19 cellular contexts compared by ENCODE assay signal in genomic region chr12:49655595-49656236, GRCh38. TPM values are rescaled to one million over a fixed set of nuclear protein-coding genes. Genes with fewer than 3 reads are reported as not detected.
DNase-seq lines count a peak whose midpoint lies in the region; ATAC-seq, FAIRE-seq and TF ChIP-seq lines count a peak whose summit lies in the region.
"Had no signal": no experiment of that assay in that cellular context is flagged by ENCODE, and none has a peak within 500 bp of the region (broad histone marks: within the 10 kb centered on the region; RNA-seq: fewer than 3 reads in every experiment).

No MANE protein-coding gene starts in this region.

- TF ChIP-seq CTCF in GM13976 (IDR thresholded peaks at IDR 0.05; ENCODE audit: borderline replicate concordance, control extremely low read depth, extremely low read depth, insufficient read depth, missing control alignments) = no peak

- in situ Hi-C loops in GM13976 (cut with MboI; ENCODE audit: low sequenced_read_pairs, unreplicated experiment) = no loop called here

- H3K27me3 Mint-ChIP-seq in activated naive CD8-positive, alpha-beta T cell = no peaks in the 10 kb centered on the region
- H3K27me3 Mint-ChIP-seq in activated naive CD8-positive, alpha-beta T cell treated with anti-CD3 and anti-CD28 coated beads, Interleukin-2, amount 50 U/mL, for 24 hours = no peaks in the 10 kb centered on the region
- H3K27me3 Mint-ChIP-seq in activated naive CD8-positive, alpha-beta T cell treated with anti-CD3 and anti-CD28 coated beads for 36 hours = no peaks in the 10 kb centered on the region
- no peaks in the 10 kb centered on the region for H3K27me3 Mint-ChIP-seq in stimulated activated naive B cell treated with anti-CD40 and anti-IgM and Interleukin-4, amounts not matched to agents 10 μg/mL and 1 μg/mL and 100 μg/mL, for 72 hours

- no peak for FAIRE-seq in GM12891 (lab: Jason Lieb, UNC)
- FAIRE-seq: TTC549 had no signal

- H3K4me1 Mint-ChIP-seq in activated naive CD8-positive, alpha-beta T cell (ENCODE audit: low read depth) = peaks cover 30% of the 10 kb centered on the region
- peaks cover 14% of the 10 kb centered on the region for H3K4me1 Mint-ChIP-seq in activated naive CD8-positive, alpha-beta T cell treated with anti-CD3 and anti-CD28 coated beads, Interleukin-2, amount 50 U/mL, for 24 hours
- peaks cover 28% of the 10 kb centered on the region for H3K4me1 Mint-ChIP-seq in activated naive CD8-positive, alpha-beta T cell treated with anti-CD3 and anti-CD28 coated beads for 36 hours
- peaks cover 29 to 48% of the 10 kb centered on the region in 2 donors for H3K4me1 Mint-ChIP-seq in stimulated activated naive B cell treated with anti-CD40 and anti-IgM and Interleukin-4, amounts not matched to agents 10 μg/mL and 1 μg/mL and 100 μg/mL, for 72 hours

- H3K27ac Mint-ChIP-seq in activated naive CD8-positive, alpha-beta T cell = peak overlapping the region; percentile 50
- H3K27ac Mint-ChIP-seq in activated naive CD8-positive, alpha-beta T cell treated with anti-CD3 and anti-CD28 coated beads, Interleukin-2, amount 50 U/mL, for 24 hours = no peak overlapping the region
- peak overlapping the region; percentile 3 for H3K27ac Mint-ChIP-seq in activated naive CD8-positive, alpha-beta T cell treated with anti-CD3 and anti-CD28 coated beads for 36 hours
- H3K27ac Mint-ChIP-seq in stimulated activated naive B cell treated with anti-CD40 and anti-IgM and Interleukin-4, amounts not matched to agents 10 μg/mL and 1 μg/mL and 100 μg/mL, for 72 hours = peak overlapping the region; percentile 72
- H3K27ac Mint-ChIP-seq: GM23338 had no signal

- no peak for TF ChIP-seq POLR2A in GM12891 (IDR thresholded peaks at IDR 0.05; ENCODE audit: low read depth, low read length)

- H3K4me3 Mint-ChIP-seq in activated naive CD8-positive, alpha-beta T cell = peak overlapping the region; percentile 13
- no peak overlapping the region for H3K4me3 Mint-ChIP-seq in activated naive CD8-positive, alpha-beta T cell treated with anti-CD3 and anti-CD28 coated beads, Interleukin-2, amount 50 U/mL, for 24 hours
- H3K4me3 Mint-ChIP-seq in activated naive CD8-positive, alpha-beta T cell treated with anti-CD3 and anti-CD28 coated beads for 36 hours = no peak overlapping the region
- no peak overlapping the region for H3K4me3 Mint-ChIP-seq in stimulated activated naive B cell treated with anti-CD40 and anti-IgM and Interleukin-4, amounts not matched to agents 10 μg/mL and 1 μg/mL and 100 μg/mL, for 72 hours
- H3K4me3 Mint-ChIP-seq: GM23338 had no signal

- no peak for DNase-seq in activated naive CD8-positive, alpha-beta T cell treated with anti-CD3 and anti-CD28 coated beads, Interleukin-2, amount 50 U/mL, for 24 hours
- DNase-seq in activated naive CD8-positive, alpha-beta T cell treated with anti-CD3 and anti-CD28 coated beads for 36 hours = no peak
- DNase-seq in left lobe of liver (ENCODE audit: low spot score) (no peak), GM12891 (ENCODE audit: insufficient read length, low spot score) (no peak), cerebellum (ENCODE audit: low spot score) (no peak), GM13976 (ENCODE audit: low spot score) (no peak)
- no peak for DNase-seq in stimulated activated naive B cell treated with anti-CD40 and anti-IgM and Interleukin-4, amounts not matched to agents 10 μg/mL and 1 μg/mL and 100 μg/mL, for 72 hours
- DNase-seq: brain microvascular endothelial cell, IMR-90, kidney glomerular epithelial cell, NCI-H2081, NCI-H526 treated with DMSO at 0.1 percent for 48 hours, PC-9, SK-N-SH, substantia nigra had no signal

- H3K9me3 Mint-ChIP-seq in activated naive CD8-positive, alpha-beta T cell (ENCODE audit: low read depth) = no peaks in the 10 kb centered on the region
- H3K9me3 Mint-ChIP-seq in activated naive CD8-positive, alpha-beta T cell treated with anti-CD3 and anti-CD28 coated beads, Interleukin-2, amount 50 U/mL, for 24 hours = no peaks in the 10 kb centered on the region
- no peaks in the 10 kb centered on the region for H3K9me3 Mint-ChIP-seq in activated naive CD8-positive, alpha-beta T cell treated with anti-CD3 and anti-CD28 coated beads for 36 hours
- H3K9me3 Mint-ChIP-seq in stimulated activated naive B cell treated with anti-CD40 and anti-IgM and Interleukin-4, amounts not matched to agents 10 μg/mL and 1 μg/mL and 100 μg/mL, for 72 hours = no peaks in the 10 kb centered on the region
- H3K9me3 Mint-ChIP-seq: GM23338 had no signal

- H3K36me3 Mint-ChIP-seq in activated naive CD8-positive, alpha-beta T cell = peaks cover 15% of the 10 kb centered on the region
- peaks cover 31% of the 10 kb centered on the region for H3K36me3 Mint-ChIP-seq in activated naive CD8-positive, alpha-beta T cell treated with anti-CD3 and anti-CD28 coated beads, Interleukin-2, amount 50 U/mL, for 24 hours (ENCODE audit: low read depth)
- peaks cover 28% of the 10 kb centered on the region for H3K36me3 Mint-ChIP-seq in activated naive CD8-positive, alpha-beta T cell treated with anti-CD3 and anti-CD28 coated beads for 36 hours
- H3K36me3 Mint-ChIP-seq in stimulated activated naive B cell treated with anti-CD40 and anti-IgM and Interleukin-4, amounts not matched to agents 10 μg/mL and 1 μg/mL and 100 μg/mL, for 72 hours = peaks cover 66 to 85% of the 10 kb centered on the region in 2 donors

- ATAC-seq in activated naive CD8-positive, alpha-beta T cell treated with anti-CD3 and anti-CD28 coated beads, Interleukin-2, amount 50 U/mL, for 24 hours = no peak
- peak; percentile 50 for ATAC-seq in left lobe of liver
- no peak for ATAC-seq in stimulated activated naive B cell treated with anti-CD40 and anti-IgM and Interleukin-4, amounts not matched to agents 10 μg/mL and 1 μg/mL and 100 μg/mL, for 72 hours (replicated peaks)
- ATAC-seq: GM23338 had no signal

TF ChIP-seq in GM12891, 5 proteins besides CTCF, POLR2A, EP300 and RAD21:
- TF ChIP-seq PAX5 (IDR thresholded peaks at IDR 0.05; ENCODE audit: insufficient read depth, low read length, severe bottlenecking) (no peak), POU2F2 (IDR thresholded peaks at IDR 0.05; ENCODE audit: low read depth, low read length) (no peak), POLR2AphosphoS5 (IDR thresholded peaks at IDR 0.05; ENCODE audit: low read depth, low read length) (no peak), TAF1 (IDR thresholded peaks at IDR 0.05; ENCODE audit: low read depth, low read length) (no peak), SPI1 (IDR thresholded peaks at IDR 0.05; ENCODE audit: low read depth, low read length) (no peak)

RNA-seq across cellular contexts. Expression of gene PRPF40B, which starts 32.4 kb away (rescaled TPM):
- 1 to 10 TPM; 8.1 to 8.5 TPM for total RNA-seq in activated naive CD8-positive, alpha-beta T cell treated with anti-CD3 and anti-CD28 coated beads for 36 hours
- total RNA-seq in left lobe of liver (6.3 TPM), cerebellum (22.8 TPM)
- 6.6 TPM for polyA plus RNA-seq in GM12891 (2012; ENCODE audit: low read depth, missing spikeins)

RNA-seq across cellular contexts. Expression of gene FAM186B, which starts 50.3 kb away (rescaled TPM):
- under 1 TPM; 0.14 to 0.41 TPM for total RNA-seq in activated naive CD8-positive, alpha-beta T cell treated with anti-CD3 and anti-CD28 coated beads for 36 hours
- total RNA-seq in left lobe of liver = 1.2 TPM
- 0.92 TPM for polyA plus RNA-seq in GM12891 (2012; ENCODE audit: low read depth, missing spikeins)
- total RNA-seq in cerebellum = 0.18 TPM
- total RNA-seq: G401 had no signal

RNA-seq across cellular contexts. Expression of gene FMNL3, which starts 51.5 kb away (rescaled TPM):
- 10 to 100 TPM; 20.3 to 22.3 TPM for total RNA-seq in activated naive CD8-positive, alpha-beta T cell treated with anti-CD3 and anti-CD28 coated beads for 36 hours
- 3.1 TPM for total RNA-seq in left lobe of liver
- 40.1 TPM for polyA plus RNA-seq in GM12891 (2012; ENCODE audit: low read depth, missing spikeins)
- 22.7 TPM for total RNA-seq in cerebellum
